ENCODE assay signal across 1 cellular context in genomic region chr7:43572516-43573049, GRCh38.
TF ChIP-seq lines count a peak whose summit lies in the region.

No MANE protein-coding gene starts in this region.

TF ChIP-seq in H1, 55 proteins besides CTCF, POLR2A, EP300 and RAD21 (continued from another document):
- no peak for TF ChIP-seq CHD7 (IDR thresholded peaks at IDR 0.05; ENCODE audit: insufficient replicate concordance, low read length)
- TF ChIP-seq HDAC2 (IDR thresholded peaks at IDR 0.05; ENCODE audit: borderline replicate concordance in 1 of 2, low read depth in 2 of 2, low read length in 2 of 2) = no peak
- TF ChIP-seq MAFK (IDR thresholded peaks at IDR 0.05; ENCODE audit: low read depth, low read length) = no peak
- TF ChIP-seq RFX5 (IDR thresholded peaks at IDR 0.05; ENCODE audit: borderline replicate concordance, low read depth, low read length) = no peak
- TF ChIP-seq RNF2 (IDR thresholded peaks at IDR 0.05; ENCODE audit: borderline replicate concordance, low read depth, low read length, missing control alignments, poor library complexity, severe bottlenecking) = no peak
- no peak for TF ChIP-seq KDM1A (IDR thresholded peaks at IDR 0.05; ENCODE audit: borderline replicate concordance, low read length)
- TF ChIP-seq USF2 (IDR thresholded peaks at IDR 0.05; ENCODE audit: low read length) = no peak
- TF ChIP-seq ASH2L (IDR thresholded peaks at IDR 0.05; ENCODE audit: low read length) = no peak
- no peak for TF ChIP-seq JUN (IDR thresholded peaks at IDR 0.05; ENCODE audit: low read depth, low read length)
- TF ChIP-seq YY1 (IDR thresholded peaks at IDR 0.05; ENCODE audit: low read depth, low read length) = no peak
TF ChIP-seq in H1: peak in this region for 0.
